Comparison of ENCODE assay signal across 8 cellular contexts in genomic region chr19:55647732-55648656, GRCh38. TPM values are rescaled to one million over a fixed set of nuclear protein-coding genes. Genes with fewer than 3 reads are reported as not detected.
DNase-seq lines count a peak whose midpoint lies in the region; ATAC-seq and TF ChIP-seq lines count a peak whose summit lies in the region.

CCDC106 (plus strand) TSS chr19:55648212; CDS start chr19:55649047, 835 bp downstream.

- intact Hi-C loops in left lung (cut with DNase I) = no loop called here

- in situ Hi-C loops in GM18951 (cut with MboI; ENCODE audit: low sequenced_read_pairs, unreplicated experiment) = no loop called here

- peak; percentile 55 for TF ChIP-seq POLR2A in GM18951 (IDR thresholded peaks at IDR 0.05; ENCODE audit: extremely low read depth, insufficient read depth, insufficient read length)

- H3K9me3 ChIP-seq in AG04450 (ENCODE audit: control insufficient read depth, insufficient read depth, low read length) (no peaks in the 10 kb centered on the region; the same call in 1 of the 2 replicates), left lung (no peaks in the 10 kb centered on the region)

- peaks cover 0 to 22% of the 10 kb centered on the region in 2 donors for H3K36me3 ChIP-seq in left lung

- H3K4me3 ChIP-seq in AG04450 (ENCODE audit: low read depth, low read length) = peak within 1 kb of the TSS; percentile 79
- peak within 1 kb of the TSS; percentile 67 to 79 for H3K4me3 ChIP-seq in left lung

- H3K27me3 ChIP-seq in AG04450 (ENCODE audit: control insufficient read depth, insufficient read depth, low read length) = no peaks in the 10 kb centered on the region
- H3K27me3 ChIP-seq in left lung = peaks cover 0 to under 1% of the 10 kb centered on the region in 2 donors

- CTCF ChIA-PET in AG04450 (lab: Charles Lee) = interaction anchor here (1.0 to 1.5 kb wide), 3 partner anchors 9 to 17 kb away, joined by 4 to 8 read pairs (median 6); no protein-coding TSS in a partner anchor

- DNase-seq in AG04450 (ENCODE audit: low read depth, low spot score) (no peak), NCI-H1694 (lab: John Stamatoyannopoulos, UW) (peak; percentile 43), ecto neural progenitor cell (ENCODE audit: low spot score) (peak; percentile 87), left lung (peak in 1 of 2 donors; percentile 85)
- DNase-seq in activated CD4-positive, alpha-beta T cell treated with anti-CD3 and anti-CD28 coated beads for 48 hours = peak; percentile 55
- peak; percentile 38 for DNase-seq in stimulated activated CD8-positive, alpha-beta memory T cell treated with anti-CD3 and anti-CD28 coated beads, Interleukin-12 subunit alpha, Interleukin-12 subunit beta, amount 100 ng/mL, for 4 hours (ENCODE audit: low read depth)

- peaks cover 14 to 56% of the 10 kb centered on the region in 2 donors for H3K4me1 ChIP-seq in left lung

- POLR2A ChIA-PET in AG04450 (lab: Yijun Ruan, JAX) = interaction anchor here (0.8 to 1.0 kb wide), 2 partner anchors 12 to 13 kb away, joined by 3 read pairs; no protein-coding TSS in a partner anchor

- ATAC-seq in left lung (peak; percentile 66), GM18907 (IDR thresholded peaks at IDR 0.05; ENCODE audit: unreplicated experiment) (no peak)

- TF ChIP-seq CTCF in AG04450 (IDR thresholded peaks at IDR 0.05; ENCODE audit: low read depth, low read length) (no peak), left lung (IDR thresholded peaks at IDR 0.05) (no peak)

- H3K27ac ChIP-seq in AG04450 (ENCODE audit: low read depth, low read length) (peak within 1 kb of the TSS; percentile 31), left lung (peak within 1 kb of the TSS; percentile 65 to 70)

RNA-seq across cellular contexts. Expression of gene CCDC106, which starts in this region (rescaled TPM):
- polyA plus RNA-seq in AG04450 (2011; rRNA removed) = 6.2 and 8.7 TPM in 2 replicates
- polyA minus RNA-seq in AG04450 (2011; rRNA and poly(A)+ RNA removed) = 4.0 and 7.8 TPM in 2 replicates
- total RNA-seq in left lung = 10 to 100 TPM in 1 of 2 donors, 1 to 10 TPM in 1; 9.7 to 15.1 TPM
